26 cellular contexts compared by ENCODE assay signal in genomic region chr1:76766381-76766780, GRCh38.
DNase-seq lines count a peak whose midpoint lies in the region; ATAC-seq, FAIRE-seq and TF ChIP-seq lines count a peak whose summit lies in the region.
"Had no signal": no experiment of that assay in that cellular context is flagged by ENCODE, and none has a peak within 500 bp of the region (broad histone marks: within the 10 kb centered on the region; RNA-seq: fewer than 3 reads in every experiment).

No MANE protein-coding gene starts in this region.

- no peak for TF ChIP-seq RAD21 in H1 (IDR thresholded peaks at IDR 0.05 in 1 of 2, conservative IDR thresholded peaks at IDR 0.05 in 1 of 2; ENCODE audit: low read depth in 2 of 2, low read length in 2 of 2)

- no peak overlapping the region for H3K4ac ChIP-seq in H1 (replicated peaks; ENCODE audit: insufficient read length, low read depth, low read length)

- no peak overlapping the region for H3K18ac ChIP-seq in H1 (ENCODE audit: extremely low read depth, low read length)

- no peak overlapping the region for H2BK12ac ChIP-seq in H1 (ENCODE audit: low read depth, low read length)

- TF ChIP-seq EP300 in H1 (IDR thresholded peaks at IDR 0.05; ENCODE audit: borderline replicate concordance in 1 of 2, low read depth in 2 of 2, low read length in 2 of 2): no peak

- H3K79me2 ChIP-seq in H1 (ENCODE audit: control insufficient read depth in 1 of 2, insufficient read depth in 2 of 2, low read length in 2 of 2): no peaks in the 10 kb centered on the region

- no peak overlapping the region for H3K4me2 ChIP-seq in H1 (ENCODE audit: insufficient read depth in 1 of 2, low read depth in 2 of 2, low read length in 2 of 2)
- H3K4me2 ChIP-seq: BLaER1 had no signal

- no peak overlapping the region for H3K14ac ChIP-seq in H1 (ENCODE audit: insufficient read length)

- H3K79me1 ChIP-seq in H1 (ENCODE audit: low read depth, low read length): no peaks in the 10 kb centered on the region

- H3K9me3 Mint-ChIP-seq in naive thymus-derived CD4-positive, alpha-beta T cell: peaks cover 0 to 5% (median 0%) of the 10 kb centered on the region in 11 donors
- H3K9me3 Mint-ChIP-seq: CD4-positive, alpha-beta memory T cell had no signal

- peaks cover 3 to 23% (median 13%) of the 10 kb centered on the region in 5 donors for H3K27me3 Mint-ChIP-seq in naive thymus-derived CD4-positive, alpha-beta T cell
- H3K27me3 Mint-ChIP-seq: CD4-positive, CD25-positive, alpha-beta regulatory T cell had no signal

- H3K23me2 ChIP-seq in H1 (ENCODE audit: low read depth, low read length): no peaks in the 10 kb centered on the region

- no peaks in the 10 kb centered on the region for H4K20me1 ChIP-seq in H1 (replicated peaks in 1 of 2; ENCODE audit: control insufficient read depth in 1 of 2, insufficient read depth in 2 of 2, low read length in 2 of 2)
- H4K20me1 ChIP-seq: BLaER1 had no signal

- H2BK20ac ChIP-seq in H1 (ENCODE audit: low read length): no peak overlapping the region

- FAIRE-seq in H1 (lab: Jason Lieb, UNC): peak; percentile 28
- FAIRE-seq: A204.1, G401.6, GM12891, GM19239 had no signal

- no peak overlapping the region for H3K4me3 ChIP-seq in WERI-Rb-1 (ENCODE audit: low read depth, low read length)
- H3K4me3 ChIP-seq in H1 (ENCODE audit: extremely low read depth in 1 of 4, insufficient read depth in 2 of 4, low read depth in 3 of 4, low read length in 4 of 4): no peak overlapping the region
- no peak overlapping the region for H3K4me3 ChIP-seq in naive thymus-derived CD4-positive, alpha-beta T cell (ENCODE audit: low read length)
- H3K4me3 ChIP-seq: BLaER1 had no signal

- no peak overlapping the region for H3K23ac ChIP-seq in H1 (ENCODE audit: insufficient read length)

- 80% methylated on average over 1 of the region's 1 CpG; no CpG with 5 or more reads in 1 of the 2 experiments for WGBS in H1 (ENCODE audit: extremely low coverage in 1 of 2, insufficient coverage in 1 of 2, insufficient read length in 1 of 2, insufficient replicate concordance in 2 of 2, low coverage in 1 of 2, low lambda C conversion rate in 2 of 2, missing lambda C conversion rate in 1 of 2), 2 experiments

- POLR2A ChIA-PET in H1 (lab: Charles Lee; ENCODE audit: partially characterized antibody): no interaction called here
- POLR2A ChIA-PET in naive thymus-derived CD4-positive, alpha-beta T cell (lab: Charles Lee): no interaction called here

- H3K27me3 ChIP-seq in WERI-Rb-1 (ENCODE audit: insufficient read depth, low read depth, severe bottlenecking): no peaks in the 10 kb centered on the region
- H3K27me3 ChIP-seq in H1 (replicated peaks in 1 of 4; ENCODE audit: control insufficient read depth in 3 of 4, extremely low read depth in 1 of 4, insufficient read depth in 3 of 4, low read length in 3 of 4): no peaks in the 10 kb centered on the region
- H3K27me3 ChIP-seq in naive thymus-derived CD4-positive, alpha-beta T cell (ENCODE audit: control insufficient read depth in 2 of 2, insufficient read depth in 2 of 2, low read length in 2 of 2): no peaks in the 10 kb centered on the region
- H3K27me3 ChIP-seq: BE2C, BLaER1 had no signal

- H3K4me1 ChIP-seq in H1 (replicated peaks in 1 of 4; ENCODE audit: control insufficient read depth in 3 of 4, insufficient read depth in 4 of 4, low read length in 3 of 4): no peaks in the 10 kb centered on the region
- H3K4me1 ChIP-seq in naive thymus-derived CD4-positive, alpha-beta T cell (ENCODE audit: control insufficient read depth in 2 of 2, insufficient read depth in 2 of 2, low read length in 2 of 2): no peaks in the 10 kb centered on the region
- H3K4me1 ChIP-seq: BLaER1 had no signal

- no peak overlapping the region for H4K91ac ChIP-seq in H1 (replicated peaks; ENCODE audit: insufficient read length, low read length)

- peak; percentile 43 for DNase-seq in NCI-H82 (lab: John Stamatoyannopoulos, UW)
- no peak for DNase-seq in NCI-H82 treated with DMSO at 0.1 percent for 48 hours (lab: John Stamatoyannopoulos, UW; ENCODE audit: unreplicated experiment)
- DNase-seq in WERI-Rb-1: no peak
- no peak for DNase-seq in H1 (ENCODE audit: low read depth in 1 of 2, low spot score in 2 of 2)
- DNase-seq in NOMO-1 treated with DMSO at 0.1 percent for 48 hours (lab: John Stamatoyannopoulos, UW; ENCODE audit: unreplicated experiment): no peak
- no peak for DNase-seq in DMS53 treated with DMSO at 0.1 percent for 48 hours (lab: John Stamatoyannopoulos, UW; ENCODE audit: unreplicated experiment)
- DNase-seq in naive thymus-derived CD4-positive, alpha-beta T cell: no peak
- DNase-seq: 8988T; ACHN; BE2C; C1 segment of cervical spinal cord; CD4-positive, alpha-beta memory T cell; CD4-positive, CD25-positive, alpha-beta regulatory T cell; CD8-positive, alpha-beta memory T cell; COR-L47; DMS 273 treated with DMSO at 0.1 percent for 48 hours; DMS153; DMS53; DMS79 treated with DMSO at 0.1 percent for 48 hours; GF-D8 had no signal

- H3K27ac ChIP-seq in WERI-Rb-1 (peak overlapping the region; percentile 85), H1 (ENCODE audit: low read depth, low read length) (no peak overlapping the region)
- no peak overlapping the region for H3K27ac ChIP-seq in naive thymus-derived CD4-positive, alpha-beta T cell (ENCODE audit: low read depth, low read length)
- H3K27ac ChIP-seq: BLaER1 had no signal

- ATAC-seq in naive thymus-derived CD4-positive, alpha-beta T cell: no peak

- no peak for TF ChIP-seq CTCF in WERI-Rb-1 (IDR thresholded peaks at IDR 0.05; ENCODE audit: low read depth, low read length)
- TF ChIP-seq CTCF in H1 (IDR thresholded peaks at IDR 0.05; ENCODE audit: control extremely low read depth in 1 of 3, insufficient read depth in 1 of 3, low read depth in 1 of 3, low read length in 3 of 3): no peak

- H2BK15ac ChIP-seq in H1 (ENCODE audit: low read length): no peak overlapping the region

- no peak overlapping the region for H3K56ac ChIP-seq in H1 (replicated peaks; ENCODE audit: insufficient read length, low read depth, low read length)

- H4K8ac ChIP-seq in H1 (ENCODE audit: extremely low read depth, insufficient read depth, low read length): no peak overlapping the region

- H3K9ac ChIP-seq in H1 (replicated peaks in 1 of 4; ENCODE audit: extremely low read depth in 1 of 4, low read depth in 3 of 4, low read length in 3 of 4): no peak overlapping the region
- H3K9ac ChIP-seq: BLaER1 had no signal

- H3K36me3 Mint-ChIP-seq in naive thymus-derived CD4-positive, alpha-beta T cell: no peaks in the 10 kb centered on the region
- H3K36me3 Mint-ChIP-seq: CD14-positive monocyte; CD4-positive, alpha-beta memory T cell; CD4-positive, CD25-positive, alpha-beta regulatory T cell; CD8-positive, alpha-beta memory T cell had no signal

- H3K36me3 ChIP-seq in WERI-Rb-1 (no peaks in the 10 kb centered on the region), H1 (ENCODE audit: control insufficient read depth in 2 of 4, insufficient read depth in 4 of 4, low read length in 3 of 4) (no peaks in the 10 kb centered on the region)
- H3K36me3 ChIP-seq in naive thymus-derived CD4-positive, alpha-beta T cell (ENCODE audit: control insufficient read depth in 2 of 3, insufficient read depth in 3 of 3, low read length in 3 of 3): no peaks in the 10 kb centered on the region
- H3K36me3 ChIP-seq: BE2C, BLaER1 had no signal

- no peaks in the 10 kb centered on the region for H3K4me1 Mint-ChIP-seq in naive thymus-derived CD4-positive, alpha-beta T cell
- H3K4me1 Mint-ChIP-seq: CD4-positive, alpha-beta memory T cell; CD4-positive, CD25-positive, alpha-beta regulatory T cell; CD8-positive, alpha-beta memory T cell had no signal

- no peaks in the 10 kb centered on the region for H3K9me3 ChIP-seq in WERI-Rb-1 (ENCODE audit: severe bottlenecking)
- H3K9me3 ChIP-seq in H1 (ENCODE audit: insufficient read depth in 2 of 2, low read depth in 1 of 2, low read length in 1 of 2): no peaks in the 10 kb centered on the region
- no peaks in the 10 kb centered on the region for H3K9me3 ChIP-seq in naive thymus-derived CD4-positive, alpha-beta T cell (ENCODE audit: control insufficient read depth in 2 of 3, low read length in 3 of 3)
- H3K9me3 ChIP-seq: BE2C, BLaER1 had no signal

- no peak overlapping the region for H3K4me3 Mint-ChIP-seq in naive thymus-derived CD4-positive, alpha-beta T cell
- H3K4me3 Mint-ChIP-seq: CD14-positive monocyte; CD4-positive, alpha-beta memory T cell; CD4-positive, CD25-positive, alpha-beta regulatory T cell; CD8-positive, alpha-beta memory T cell had no signal

- CTCF ChIA-PET in H1 (lab: Charles Lee; ENCODE audit: partially characterized antibody): no interaction called here
- CTCF ChIA-PET in naive thymus-derived CD4-positive, alpha-beta T cell (lab: Charles Lee): no interaction called here

- no peak overlapping the region for H3K27ac Mint-ChIP-seq in naive thymus-derived CD4-positive, alpha-beta T cell
- H3K27ac Mint-ChIP-seq: CD14-positive monocyte; CD4-positive, alpha-beta memory T cell; CD4-positive, CD25-positive, alpha-beta regulatory T cell; CD8-positive, alpha-beta memory T cell had no signal

- H2AK5ac ChIP-seq in H1 (ENCODE audit: low read depth, low read length): no peak overlapping the region

- H2BK5ac ChIP-seq in H1 (ENCODE audit: low read depth, low read length): no peak overlapping the region

- intact Hi-C loops in naive thymus-derived CD4-positive, alpha-beta T cell (cut with micrococcal nuclease): no loop called here

- no peak overlapping the region for H2AFZ ChIP-seq in H1 (ENCODE audit: low read length)

- H2BK120ac ChIP-seq in H1 (replicated peaks; ENCODE audit: low read depth, low read length): no peak overlapping the region

- no peak for TF ChIP-seq POLR2A in H1 (IDR thresholded peaks at IDR 0.05; ENCODE audit: control extremely low read depth in 1 of 2, low read depth in 2 of 2, low read length in 2 of 2)

- H4K5ac ChIP-seq in H1 (ENCODE audit: insufficient read length, low read depth, low read length): no peak overlapping the region

TF ChIP-seq in H1, 55 proteins besides CTCF, POLR2A, EP300 and RAD21 (continues in another document):
- TF ChIP-seq SP2 (IDR thresholded peaks at IDR 0.05; ENCODE audit: low read length): no peak
- TF ChIP-seq SRF (IDR thresholded peaks at IDR 0.05; ENCODE audit: low read depth, low read length): no peak
- no peak for TF ChIP-seq TEAD4 (IDR thresholded peaks at IDR 0.05; ENCODE audit: low read depth, low read length)
- TF ChIP-seq JUN (IDR thresholded peaks at IDR 0.05; ENCODE audit: low read depth, low read length): no peak
- no peak for TF ChIP-seq MAX (IDR thresholded peaks at IDR 0.05)
- TF ChIP-seq GABPA (IDR thresholded peaks at IDR 0.05; ENCODE audit: borderline replicate concordance, insufficient read depth, low read length): no peak
- no peak for TF ChIP-seq CEBPB (IDR thresholded peaks at IDR 0.05; ENCODE audit: low read depth, low read length)
- TF ChIP-seq NRF1 (IDR thresholded peaks at IDR 0.05; ENCODE audit: low read depth, low read length): no peak
- no peak for TF ChIP-seq CBX8 (IDR thresholded peaks at IDR 0.05; ENCODE audit: borderline replicate concordance, low read depth, low read length)
- no peak for TF ChIP-seq RBBP5 (IDR thresholded peaks at IDR 0.05; ENCODE audit: borderline replicate concordance, low read depth, low read length)
